In the genomic region with DNA sequence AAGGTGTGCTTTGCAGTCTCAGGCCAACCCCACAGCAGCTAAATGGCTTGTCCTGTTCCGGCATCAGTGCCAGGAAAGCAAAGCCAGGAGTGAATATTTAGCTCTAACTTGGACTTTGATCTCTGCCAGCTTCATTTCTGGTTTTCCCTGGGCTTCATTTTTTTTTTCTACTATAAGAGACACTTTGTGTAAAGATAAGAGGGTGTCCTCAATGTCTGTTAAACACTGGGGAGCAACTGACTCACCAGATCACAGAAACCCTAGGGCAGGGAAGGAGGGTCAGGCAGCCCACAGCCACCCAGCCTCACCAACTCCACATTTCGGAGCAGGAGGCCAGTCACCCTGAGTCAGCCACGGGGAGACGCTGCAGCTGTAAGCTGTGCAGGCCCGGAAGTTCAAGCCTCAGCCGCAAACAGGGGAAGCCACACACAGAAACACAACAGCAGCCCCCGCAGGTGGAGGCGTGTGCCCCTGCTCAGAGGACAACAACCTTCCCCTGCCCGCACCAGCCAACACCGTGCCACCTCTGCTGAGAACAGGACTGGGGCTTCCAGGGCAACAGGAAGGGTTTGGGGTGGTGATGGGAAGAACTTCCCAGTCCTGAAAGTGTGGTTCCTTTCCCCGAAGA, we compare ENCODE assay signal across 8 cellular contexts. TPM values are rescaled to one million over a fixed set of nuclear protein-coding genes. Genes with fewer than 3 reads are reported as not detected.
DNase-seq lines count a peak whose midpoint lies in the region; ATAC-seq and TF ChIP-seq lines count a peak whose summit lies in the region.

No MANE protein-coding gene starts in this region.

- no peak overlapping the region for H3K4me3 Mint-ChIP-seq in immature natural killer cell

- ATAC-seq in GM19025 (IDR thresholded peaks at IDR 0.05; ENCODE audit: low read depth, unreplicated experiment), result peak; percentile 80
- ATAC-seq in HG03571 (IDR thresholded peaks at IDR 0.05; ENCODE audit: unreplicated experiment), result peak; percentile 75

- peak; percentile 74 for TF ChIP-seq CTCF in astrocyte of the spinal cord (IDR thresholded peaks at IDR 0.05; ENCODE audit: low read depth, low read length)

- no peak overlapping the region for H3K27ac Mint-ChIP-seq in immature natural killer cell

- peaks cover 5 to 16% (median 9%) of the 10 kb centered on the region in 3 donors for H3K27me3 Mint-ChIP-seq in immature natural killer cell (ENCODE audit: low read depth in 3 of 3)

- H3K4me3 ChIP-seq in astrocyte of the spinal cord (ENCODE audit: low read depth, low read length), result peak overlapping the region; percentile 28

- peak; percentile 29 to 55 for DNase-seq in AML-193 (lab: John Stamatoyannopoulos, UW)
- DNase-seq in T-helper 22 cell (ENCODE audit: low read depth), result peak; percentile 78
- peak; percentile 87 for DNase-seq in astrocyte of the spinal cord (ENCODE audit: low read depth, low spot score)
- DNase-seq in immature natural killer cell, result peak; percentile 89 to 91 (median 90)
- peak; percentile 94 for DNase-seq in stimulated activated CD4-positive, alpha-beta T cell treated with anti-CD3 and anti-CD28 coated beads, Interleukin-15, amount 100 ng/mL, for 24 hours
- no peak for DNase-seq in NCI-H146 (lab: John Stamatoyannopoulos, UW)

- peaks cover 17 to 35% (median 22%) of the 10 kb centered on the region in 3 donors for H3K36me3 Mint-ChIP-seq in immature natural killer cell

- H3K9me3 Mint-ChIP-seq in immature natural killer cell, result no peaks in the 10 kb centered on the region

- H3K4me1 Mint-ChIP-seq in immature natural killer cell, result peaks cover 11 to 49% of the 10 kb centered on the region in 2 donors

- in situ Hi-C loops in astrocyte of the spinal cord (cut with HindIII; ENCODE audit: low sequenced_read_pairs), result no loop called here

RNA-seq across cellular contexts. Expression of a gene that starts 6.3 kb away (rescaled TPM):
- 10 to 100 TPM; 37.7 to 89.0 (median 67.0) TPM for polyA plus RNA-seq in immature natural killer cell

RNA-seq across cellular contexts. Expression of a gene that starts 25.1 kb away (rescaled TPM):
- polyA plus RNA-seq in immature natural killer cell, result under 1 TPM in 2 of 3 donors, not detected in 1; 0.19 to 0.61 TPM

RNA-seq across cellular contexts. Expression of a gene that starts 39.8 kb away (rescaled TPM):
- under 1 TPM in 2 of 3 donors, not detected in 1; 0.10 to 0.64 TPM for polyA plus RNA-seq in immature natural killer cell

RNA-seq across cellular contexts. Expression of a gene that starts 48.4 kb away (rescaled TPM):
- 1 to 10 TPM; 1.2 to 3.6 (median 2.8) TPM for polyA plus RNA-seq in immature natural killer cell
